8 cellular contexts compared by ENCODE assay signal in the genomic region with DNA sequence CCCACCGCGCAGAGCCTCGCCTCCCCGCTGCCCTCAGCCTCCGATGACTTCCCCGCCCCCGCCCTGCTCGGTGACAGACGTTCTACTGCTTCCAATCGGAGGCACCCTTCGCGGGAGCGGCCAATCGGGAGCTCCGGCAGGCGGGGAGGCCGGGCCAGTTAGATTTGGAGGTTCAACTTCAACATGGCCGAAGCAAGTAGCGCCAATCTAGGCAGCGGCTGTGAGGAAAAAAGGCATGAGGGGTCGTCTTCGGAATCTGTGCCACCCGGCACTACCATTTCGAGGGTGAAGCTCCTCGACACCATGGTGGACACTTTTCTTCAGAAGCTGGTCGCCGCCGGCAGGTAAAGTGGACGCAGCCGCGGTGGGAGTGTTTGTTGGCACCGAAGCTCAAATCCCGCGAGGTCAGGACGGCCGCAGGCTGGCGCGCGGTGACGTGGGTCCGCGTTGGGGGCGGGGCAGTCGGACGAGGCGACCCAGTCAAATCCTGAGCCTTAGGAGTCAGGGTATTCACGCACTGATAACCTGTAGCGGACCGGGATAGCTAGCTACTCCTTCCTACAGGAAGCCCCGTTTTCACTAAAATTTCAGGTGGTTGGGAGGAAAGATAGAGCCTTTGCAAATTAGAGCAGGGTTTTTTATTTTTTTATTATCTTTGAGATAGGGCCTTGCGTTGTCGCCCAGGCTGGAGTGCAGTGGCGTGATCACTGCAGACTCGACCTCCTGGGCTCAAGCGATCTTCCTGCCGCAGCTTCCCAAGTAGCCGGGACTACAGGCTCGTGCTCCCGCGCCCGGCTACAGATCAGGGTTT. TPM values are rescaled to one million over a fixed set of nuclear protein-coding genes. Genes with fewer than 3 reads are reported as not detected.
A peak's percentile ranks its signal among the peaks of the same experiment; 100 is the strongest.
DNase-seq lines count a peak whose midpoint lies in the region; ATAC-seq and TF ChIP-seq lines count a peak whose summit lies in the region.

A gene with protein sequence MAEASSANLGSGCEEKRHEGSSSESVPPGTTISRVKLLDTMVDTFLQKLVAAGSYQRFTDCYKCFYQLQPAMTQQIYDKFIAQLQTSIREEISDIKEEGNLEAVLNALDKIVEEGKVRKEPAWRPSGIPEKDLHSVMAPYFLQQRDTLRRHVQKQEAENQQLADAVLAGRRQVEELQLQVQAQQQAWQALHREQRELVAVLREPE (plus strand): TSS at position 175 of the 811 bp plus-strand sequence. CDS start 9 bp downstream, at position 184.

- H3K27me3 Mint-ChIP-seq in activated T-helper 2 cell treated with anti-CD3 and anti-CD28 coated beads, Interferon-gamma antibody, Interleukin-2, Interleukin-4, amounts not matched to agents 10 μg/mL and 5 μg/mL and 100 μg/mL, durations not matched to agents 14 hours and 24 hours and 36 hours (ENCODE audit: low read depth), result no peaks in the 10 kb centered on the region
- H3K27me3 Mint-ChIP-seq in naive thymus-derived CD8-positive, alpha-beta T cell, result no peaks in the 10 kb centered on the region
- H3K27me3 Mint-ChIP-seq in stimulated activated naive B cell treated with anti-CD40 and anti-IgM and Interleukin-4, amounts not matched to agents 10 μg/mL and 1 μg/mL and 100 μg/mL, for 72 hours, result no peaks in the 10 kb centered on the region

- no peaks in the 10 kb centered on the region for H4K20me1 ChIP-seq in Loucy (ENCODE audit: insufficient read depth, low read length, poor library complexity, severe bottlenecking)

- 0 out of 2 replicates have a peak, but pooled peaks cover 3% of the 10 kb centered on the region for H3F3A ChIP-seq in Loucy (ENCODE audit: low read depth)

- no peaks in the 10 kb centered on the region for H3K9me3 ChIP-seq in Loucy (ENCODE audit: insufficient read depth, low read depth, low read length)
- H3K9me3 ChIP-seq in RWPE2 (ENCODE audit: severe bottlenecking), result no peaks in the 10 kb centered on the region

- H3K36me3 Mint-ChIP-seq in activated T-helper 2 cell treated with anti-CD3 and anti-CD28 coated beads, Interferon-gamma antibody, Interleukin-2, Interleukin-4, amounts not matched to agents 10 μg/mL and 5 μg/mL and 100 μg/mL, durations not matched to agents 14 hours and 24 hours and 36 hours (ENCODE audit: low read depth), result peaks cover 71% of the 10 kb centered on the region
- peaks cover 0 to 30% (median 3%) of the 10 kb centered on the region in 3 donors for H3K36me3 Mint-ChIP-seq in naive thymus-derived CD8-positive, alpha-beta T cell
- peaks cover 30 to 39% of the 10 kb centered on the region in 2 donors for H3K36me3 Mint-ChIP-seq in stimulated activated naive B cell treated with anti-CD40 and anti-IgM and Interleukin-4, amounts not matched to agents 10 μg/mL and 1 μg/mL and 100 μg/mL, for 72 hours

- intact Hi-C loops in activated T-helper 2 cell treated with anti-CD3 and anti-CD28 coated beads, Interferon-gamma antibody, Interleukin-2, Interleukin-4, amounts not matched to agents 10 μg/mL and 5 μg/mL and 100 μg/mL, durations not matched to agents 14 hours and 24 hours and 36 hours (cut with micrococcal nuclease), result loop anchor here (1.0 to 10.0 kb wide), 4 partner anchors 10 to 292 kb away; a partner anchor contains a TSS

- DNase-seq in EH (ENCODE audit: low read depth), result peak; percentile 97
- peak; percentile 94 for DNase-seq in H4 (ENCODE audit: low spot score)
- DNase-seq in RWPE2 (ENCODE audit: low spot score), result peak; percentile 98
- DNase-seq in activated T-helper 2 cell treated with anti-CD3 and anti-CD28 coated beads, Interferon-gamma antibody, Interleukin-2, Interleukin-4, amounts not matched to agents 10 μg/mL and 5 μg/mL and 100 μg/mL, durations not matched to agents 14 hours and 24 hours and 36 hours (ENCODE audit: low spot score), result peak; percentile 95
- DNase-seq in fibroblast of mammary gland (ENCODE audit: low read depth), result peak; percentile 94
- peak; percentile 92 to 97 (median 94) for DNase-seq in naive thymus-derived CD8-positive, alpha-beta T cell
- peak; percentile 93 for DNase-seq in stimulated activated naive B cell treated with anti-CD40 and anti-IgM and Interleukin-4, amounts not matched to agents 10 μg/mL and 1 μg/mL and 100 μg/mL, for 72 hours

- H3K36me3 ChIP-seq in Loucy (ENCODE audit: insufficient read depth, low read length) (peaks cover 20% of the 10 kb centered on the region; the same call in 1 of the 2 replicates), RWPE2 (ENCODE audit: low read depth) (peaks cover 12% of the 10 kb centered on the region)

- peak within 1 kb of the TSS; percentile 98 for H3K27ac Mint-ChIP-seq in activated T-helper 2 cell treated with anti-CD3 and anti-CD28 coated beads, Interferon-gamma antibody, Interleukin-2, Interleukin-4, amounts not matched to agents 10 μg/mL and 5 μg/mL and 100 μg/mL, durations not matched to agents 14 hours and 24 hours and 36 hours
- H3K27ac Mint-ChIP-seq in naive thymus-derived CD8-positive, alpha-beta T cell, result peak within 1 kb of the TSS; percentile 96 to 100 (median 100)
- H3K27ac Mint-ChIP-seq in stimulated activated naive B cell treated with anti-CD40 and anti-IgM and Interleukin-4, amounts not matched to agents 10 μg/mL and 1 μg/mL and 100 μg/mL, for 72 hours, result peak within 1 kb of the TSS; percentile 99

- H3K27me3 ChIP-seq in Loucy (ENCODE audit: insufficient read depth, low read length, poor library complexity, severe bottlenecking) (no peaks in the 10 kb centered on the region), RWPE2 (ENCODE audit: insufficient read depth, poor library complexity, severe bottlenecking) (no peaks in the 10 kb centered on the region)

- H3K9me2 ChIP-seq in Loucy (replicated peaks; ENCODE audit: low read depth, low read length), result no peaks in the 10 kb centered on the region

- peak; percentile 96 for ATAC-seq in RWPE2 (ENCODE audit: low read depth)
- ATAC-seq in naive thymus-derived CD8-positive, alpha-beta T cell, result peak; percentile 97
- ATAC-seq in stimulated activated naive B cell treated with anti-CD40 and anti-IgM and Interleukin-4, amounts not matched to agents 10 μg/mL and 1 μg/mL and 100 μg/mL, for 72 hours (replicated peaks), result peak; percentile 95 to 97

- H3K9me3 Mint-ChIP-seq in activated T-helper 2 cell treated with anti-CD3 and anti-CD28 coated beads, Interferon-gamma antibody, Interleukin-2, Interleukin-4, amounts not matched to agents 10 μg/mL and 5 μg/mL and 100 μg/mL, durations not matched to agents 14 hours and 24 hours and 36 hours, result no peaks in the 10 kb centered on the region
- no peaks in the 10 kb centered on the region for H3K9me3 Mint-ChIP-seq in naive thymus-derived CD8-positive, alpha-beta T cell
- H3K9me3 Mint-ChIP-seq in stimulated activated naive B cell treated with anti-CD40 and anti-IgM and Interleukin-4, amounts not matched to agents 10 μg/mL and 1 μg/mL and 100 μg/mL, for 72 hours, result no peaks in the 10 kb centered on the region

- peak within 1 kb of the TSS; percentile 93 for H3K4me3 Mint-ChIP-seq in activated T-helper 2 cell treated with anti-CD3 and anti-CD28 coated beads, Interferon-gamma antibody, Interleukin-2, Interleukin-4, amounts not matched to agents 10 μg/mL and 5 μg/mL and 100 μg/mL, durations not matched to agents 14 hours and 24 hours and 36 hours (ENCODE audit: low read depth)
- H3K4me3 Mint-ChIP-seq in naive thymus-derived CD8-positive, alpha-beta T cell, result peak within 1 kb of the TSS; percentile 94 to 98 (median 96)
- peak within 1 kb of the TSS; percentile 91 to 98 for H3K4me3 Mint-ChIP-seq in stimulated activated naive B cell treated with anti-CD40 and anti-IgM and Interleukin-4, amounts not matched to agents 10 μg/mL and 1 μg/mL and 100 μg/mL, for 72 hours

- H3K79me2 ChIP-seq in Loucy (ENCODE audit: insufficient read depth, low read length), result peaks cover 25% of the 10 kb centered on the region

- H3K4me1 Mint-ChIP-seq in activated T-helper 2 cell treated with anti-CD3 and anti-CD28 coated beads, Interferon-gamma antibody, Interleukin-2, Interleukin-4, amounts not matched to agents 10 μg/mL and 5 μg/mL and 100 μg/mL, durations not matched to agents 14 hours and 24 hours and 36 hours (ENCODE audit: low read depth), result peaks cover 31% of the 10 kb centered on the region
- peaks cover 17 to 48% (median 40%) of the 10 kb centered on the region in 4 donors for H3K4me1 Mint-ChIP-seq in naive thymus-derived CD8-positive, alpha-beta T cell
- H3K4me1 Mint-ChIP-seq in stimulated activated naive B cell treated with anti-CD40 and anti-IgM and Interleukin-4, amounts not matched to agents 10 μg/mL and 1 μg/mL and 100 μg/mL, for 72 hours, result peaks cover 13 to 28% of the 10 kb centered on the region in 2 donors

- H3K9ac ChIP-seq in Loucy (ENCODE audit: low read depth, low read length, poor library complexity, severe bottlenecking), result peak within 1 kb of the TSS; percentile 95

- peak within 1 kb of the TSS; percentile 75 for H3K27ac ChIP-seq in RWPE2 (ENCODE audit: poor library complexity, severe bottlenecking)

- H3K4me3 ChIP-seq in Loucy (ENCODE audit: low read length, poor library complexity, severe bottlenecking) (peak within 1 kb of the TSS; percentile 98), RWPE2 (ENCODE audit: severe bottlenecking) (peak within 1 kb of the TSS; percentile 62), fibroblast of mammary gland (ENCODE audit: control insufficient read depth, low read depth, low read length) (peak within 1 kb of the TSS; percentile 94)

- POLR2A ChIA-PET in naive thymus-derived CD8-positive, alpha-beta T cell (lab: Charles Lee), result interaction anchor here (0.7 to 2.6 kb wide), 24 partner anchors 9 to 1018 kb away, joined by 3 to 48 read pairs (median 4); a partner anchor contains a TSS

- TF ChIP-seq CTCF in Loucy (conservative IDR thresholded peaks at IDR 0.05; ENCODE audit: low read length), result no peak
- TF ChIP-seq CTCF in RWPE2 (IDR thresholded peaks at IDR 0.05; ENCODE audit: poor library complexity, severe bottlenecking), result no peak
- TF ChIP-seq CTCF in fibroblast of mammary gland (conservative IDR thresholded peaks at IDR 0.05; ENCODE audit: control insufficient read depth, insufficient read depth, low read depth, low read length), result no peak

- H3K4me1 ChIP-seq in Loucy (ENCODE audit: insufficient read depth, low read length, poor library complexity, severe bottlenecking), result peaks cover 18% of the 10 kb centered on the region
- H3K4me1 ChIP-seq in RWPE2 (ENCODE audit: insufficient read depth, poor library complexity, severe bottlenecking), result peaks cover 17% of the 10 kb centered on the region

- H2AFZ ChIP-seq in Loucy (ENCODE audit: low read length), result peak within 1 kb of the TSS; percentile 93

- peak within 1 kb of the TSS; percentile 89 for H3K4me2 ChIP-seq in Loucy (ENCODE audit: low read depth, low read length, poor library complexity, severe bottlenecking)

RNA-seq across cellular contexts. Expression of the gene that starts here (rescaled TPM):
- 68.2 and 79.0 TPM in 2 replicates for total RNA-seq in H4 (2014; rRNA removed; shearing (Covaris generic))
- 115 and 117 TPM in 2 replicates for total RNA-seq in activated T-helper 2 cell treated with anti-CD3 and anti-CD28 coated beads, Interferon-gamma antibody, Interleukin-2, Interleukin-4, amounts not matched to agents 10 μg/mL and 5 μg/mL and 100 μg/mL, durations not matched to agents 14 hours and 24 hours and 36 hours
- 10 to 100 TPM; 49.1 to 54.8 TPM for total RNA-seq in naive thymus-derived CD8-positive, alpha-beta T cell
- polyA plus RNA-seq in naive thymus-derived CD8-positive, alpha-beta T cell, result 10 to 100 TPM; 70.8 to 79.9 (median 76.5) TPM

Comparison
In these comparisons a context has a peak if more than half of its experiments do, and no peak if none do; other contexts are left out.
1. Peak in every context shown above with its lines: DNase-seq, ATAC-seq, H3K4me3 ChIP-seq and H3K27ac ChIP-seq.